ENCODE assay signal across 11 cellular contexts in the genomic region with DNA sequence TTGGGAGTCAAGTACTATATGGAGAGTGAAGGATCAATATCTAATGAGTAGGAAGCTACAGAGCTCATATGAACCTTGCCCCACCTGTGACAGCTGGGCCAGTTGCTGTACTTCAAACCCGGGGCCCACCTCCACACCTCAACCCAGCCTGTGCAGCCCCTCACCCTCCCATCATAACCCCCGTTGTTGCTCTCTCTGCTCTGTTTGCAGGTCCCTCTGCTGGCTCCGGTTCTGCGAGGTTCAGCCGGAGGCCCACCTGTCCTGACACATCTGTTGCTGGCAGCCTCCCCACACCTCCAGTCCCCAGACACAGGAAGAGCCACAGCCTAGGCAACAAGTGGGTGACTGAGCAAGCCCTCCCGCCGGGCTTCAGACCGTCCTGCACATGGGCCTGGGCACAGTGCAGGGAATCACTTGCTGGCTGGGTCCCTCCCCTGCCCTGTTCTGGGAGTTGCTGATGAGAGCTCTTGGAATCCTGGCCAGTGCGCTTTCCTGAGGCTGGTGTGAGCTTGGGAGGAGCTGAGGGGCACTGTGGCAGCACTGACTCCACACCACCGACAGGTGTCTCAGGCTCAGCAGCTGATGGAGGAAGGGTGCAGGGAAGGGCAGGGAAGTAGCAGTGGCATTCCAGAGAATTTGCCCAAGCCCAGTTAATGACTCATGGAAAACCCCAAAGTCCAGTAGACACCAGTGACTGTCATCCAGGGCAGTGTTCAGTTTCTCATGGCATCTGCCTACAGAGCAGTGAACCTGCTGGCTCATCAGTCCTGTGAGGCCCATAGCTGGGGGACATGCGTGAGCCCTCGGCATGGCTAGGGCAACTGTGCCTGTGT.
DNase-seq lines count a peak whose midpoint lies in the region; ATAC-seq and TF ChIP-seq lines count a peak whose summit lies in the region.
"Had no signal": no experiment of that assay in that cellular context is flagged by ENCODE, and none has a peak within 500 bp of the region (broad histone marks: within the 10 kb centered on the region; RNA-seq: fewer than 3 reads in every experiment).

No MANE protein-coding gene starts in this region.

- no peaks in the 10 kb centered on the region for H3K36me3 Mint-ChIP-seq in MCF 10A (ENCODE audit: insufficient read depth, unreplicated experiment)
- H3K36me3 Mint-ChIP-seq in CD4-positive, alpha-beta memory T cell = no peaks in the 10 kb centered on the region
- H3K36me3 Mint-ChIP-seq: activated CD4-positive, alpha-beta memory T cell treated with anti-CD3 and anti-CD28 coated beads for 36 hours had no signal

- H3K9me3 ChIP-seq in breast epithelium (no peaks in the 10 kb centered on the region), spleen (no peaks in the 10 kb centered on the region)
- no peaks in the 10 kb centered on the region for H3K9me3 ChIP-seq in CD4-positive, alpha-beta memory T cell (ENCODE audit: control insufficient read depth in 1 of 2, low read length in 2 of 2)

- H3K27ac Mint-ChIP-seq in MCF 10A (ENCODE audit: low read depth, unreplicated experiment) = no peak overlapping the region
- H3K27ac Mint-ChIP-seq in CD4-positive, alpha-beta memory T cell = no peak overlapping the region
- H3K27ac Mint-ChIP-seq: activated CD4-positive, alpha-beta memory T cell treated with anti-CD3 and anti-CD28 coated beads for 36 hours had no signal

- peak; percentile 83 for DNase-seq in MCF 10A (ENCODE audit: unreplicated experiment)
- DNase-seq in breast epithelium (ENCODE audit: low spot score in 2 of 2) = no peak
- DNase-seq in RWPE1 (ENCODE audit: low spot score) = peak; percentile 78
- peak; percentile 47 for DNase-seq in iPS-NIHi11 (ENCODE audit: low spot score)
- peak; percentile 56 for DNase-seq in spleen
- no peak for DNase-seq in CD4-positive, alpha-beta memory T cell
- no peak for DNase-seq in RPMI8226
- DNase-seq: activated CD4-positive, alpha-beta memory T cell treated with anti-CD3 and anti-CD28 coated beads for 36 hours; activated naive CD4-positive, alpha-beta T cell treated with Interleukin-2 at 50 U/mL for 16 hours; T-helper 2 cell had no signal

- 92 to 98% (median 95%) methylated on average over 9 to 12 of the region's 12 CpGs for WGBS in spleen, 5 donors

- peaks cover 36% of the 10 kb centered on the region for H3K27me3 Mint-ChIP-seq in MCF 10A (ENCODE audit: insufficient read depth, unreplicated experiment)
- H3K27me3 Mint-ChIP-seq in CD4-positive, alpha-beta memory T cell = peaks cover 0 to 1% of the 10 kb centered on the region in 2 donors
- H3K27me3 Mint-ChIP-seq: activated CD4-positive, alpha-beta memory T cell treated with anti-CD3 and anti-CD28 coated beads for 36 hours had no signal

- POLR2A ChIA-PET in MCF 10A (lab: Yijun Ruan, JAX) = interaction anchor here (1.1 to 1.3 kb wide), 2 partner anchors 238 to 254 kb away, joined by 3 to 4 read pairs; no protein-coding TSS in a partner anchor
- POLR2A ChIA-PET in RWPE1 (lab: Yijun Ruan, JAX; ENCODE audit: low non-redundant PET) = no interaction called here
- POLR2A ChIA-PET in CD4-positive, alpha-beta memory T cell (lab: Charles Lee; ENCODE audit: partially characterized antibody) = interaction anchor here (1.0 kb wide), 1 partner anchor 253 kb away, joined by 3 read pairs; no protein-coding TSS in a partner anchor

- intact Hi-C loops in MCF 10A (cut with micrococcal nuclease) (no loop called here), breast epithelium (cut with DNase I; ENCODE audit: low total_unique reads) (loop anchor here (5.0 to 10.0 kb wide), 2 partner anchors 140 to 253 kb away; no protein-coding TSS in a partner anchor), spleen (cut with DNase I; ENCODE audit: low total_unique reads) (no loop called here)
- intact Hi-C loops in CD4-positive, alpha-beta memory T cell (cut with micrococcal nuclease) = no loop called here

- peaks cover 0 to 13% of the 10 kb centered on the region in 2 donors for H3K4me1 ChIP-seq in breast epithelium
- H3K4me1 ChIP-seq in spleen = peaks cover 7 to 25% (median 16%) of the 10 kb centered on the region in 6 donors
- peaks cover 10% of the 10 kb centered on the region for H3K4me1 ChIP-seq in CD4-positive, alpha-beta memory T cell (ENCODE audit: insufficient read depth, low read length)

- no peak overlapping the region for H3K4me3 ChIP-seq in breast epithelium
- H3K4me3 ChIP-seq in spleen = no peak overlapping the region
- no peak overlapping the region for H3K4me3 ChIP-seq in CD4-positive, alpha-beta memory T cell (ENCODE audit: low read length in 2 of 2)

- no peak for TF ChIP-seq CTCF in MCF 10A (IDR thresholded peaks at IDR 0.05; ENCODE audit: unreplicated experiment)
- no peak for TF ChIP-seq CTCF in breast epithelium (IDR thresholded peaks at IDR 0.05)
- TF ChIP-seq CTCF in RWPE1 (conservative IDR thresholded peaks at IDR 0.05; ENCODE audit: low read depth) = no peak; the same call in 1 of the 2 replicates
- no peak for TF ChIP-seq CTCF in spleen (IDR thresholded peaks at IDR 0.05 in 8 of 11, conservative IDR thresholded peaks at IDR 0.05 in 3 of 11)

- CTCF ChIA-PET in MCF 10A (lab: Yijun Ruan, JAX) (interaction anchor here (3.5 to 8.7 kb wide), 2 partner anchors 230 to 254 kb away, joined by 17 to 107 read pairs; no protein-coding TSS in a partner anchor), RWPE1 (lab: Yijun Ruan, JAX) (interaction anchor here (0.5 to 7.6 kb wide), 12 partner anchors 11 to 679 kb away, joined by 3 to 104 read pairs (median 3); partner anchors contain the start of gene ZBTB34)
- CTCF ChIA-PET in CD4-positive, alpha-beta memory T cell (lab: Charles Lee; ENCODE audit: partially characterized antibody) = interaction anchor here (0.6 to 10.0 kb wide), 3 partner anchors 230 to 254 kb away, joined by 3 to 175 read pairs (median 96); no protein-coding TSS in a partner anchor

- no peak for ATAC-seq in GM19351 (IDR thresholded peaks at IDR 0.05; ENCODE audit: unreplicated experiment)

- H3K36me3 ChIP-seq in breast epithelium (no peaks in the 10 kb centered on the region), spleen (peaks cover 0 to 7% (median 0%) of the 10 kb centered on the region in 6 donors)
- no peaks in the 10 kb centered on the region for H3K36me3 ChIP-seq in CD4-positive, alpha-beta memory T cell (ENCODE audit: insufficient read depth, low read length)

- H3K4me3 Mint-ChIP-seq in MCF 10A (ENCODE audit: unreplicated experiment) = no peak overlapping the region
- H3K4me3 Mint-ChIP-seq in CD4-positive, alpha-beta memory T cell = no peak overlapping the region
- H3K4me3 Mint-ChIP-seq: activated CD4-positive, alpha-beta memory T cell treated with anti-CD3 and anti-CD28 coated beads for 36 hours had no signal

- H3K27me3 ChIP-seq in breast epithelium (no peaks in the 10 kb centered on the region), spleen (replicated peaks in 1 of 7) (no peaks in the 10 kb centered on the region)
- H3K27me3 ChIP-seq in CD4-positive, alpha-beta memory T cell (ENCODE audit: insufficient read depth, low read length) = no peaks in the 10 kb centered on the region

- H3K4me1 Mint-ChIP-seq in MCF 10A (ENCODE audit: insufficient read depth, unreplicated experiment) = peaks cover 4% of the 10 kb centered on the region
- peaks cover 1 to 11% (median 6%) of the 10 kb centered on the region in 4 donors for H3K4me1 Mint-ChIP-seq in CD4-positive, alpha-beta memory T cell

- BruUV-seq in MCF 10A (replicated peaks; lab: Mats Ljungman, UMichigan) = no TSS peak

- no peak for TF ChIP-seq POLR2A in breast epithelium (IDR thresholded peaks at IDR 0.05)
- TF ChIP-seq POLR2A in spleen (IDR thresholded peaks at IDR 0.05) = no peak

- no peaks in the 10 kb centered on the region for H3K9me3 Mint-ChIP-seq in MCF 10A (ENCODE audit: unreplicated experiment)
- no peaks in the 10 kb centered on the region for H3K9me3 Mint-ChIP-seq in CD4-positive, alpha-beta memory T cell
- H3K9me3 Mint-ChIP-seq: activated CD4-positive, alpha-beta memory T cell treated with anti-CD3 and anti-CD28 coated beads for 36 hours had no signal

- H3K27ac ChIP-seq in breast epithelium = no peak overlapping the region
- H3K27ac ChIP-seq in RWPE1 = peak overlapping the region; percentile 7; the same call in 1 of the 2 replicates
- no peak overlapping the region for H3K27ac ChIP-seq in spleen
- H3K27ac ChIP-seq in CD4-positive, alpha-beta memory T cell (ENCODE audit: low read depth, low read length) = no peak overlapping the region

Comparison
In these comparisons a context has a peak if more than half of its experiments do, and no peak if none do; other contexts are left out.
1. DNase-seq: peak in MCF 10A (single experiment), RWPE1 (single experiment), iPS-NIHi11 (single experiment) and spleen (single experiment); none in breast epithelium (0 of 2), CD4-positive, alpha-beta memory T cell (0 of 5) and RPMI8226 (single experiment).